ENCODE assay signal across 24 cellular contexts in the genomic region with DNA sequence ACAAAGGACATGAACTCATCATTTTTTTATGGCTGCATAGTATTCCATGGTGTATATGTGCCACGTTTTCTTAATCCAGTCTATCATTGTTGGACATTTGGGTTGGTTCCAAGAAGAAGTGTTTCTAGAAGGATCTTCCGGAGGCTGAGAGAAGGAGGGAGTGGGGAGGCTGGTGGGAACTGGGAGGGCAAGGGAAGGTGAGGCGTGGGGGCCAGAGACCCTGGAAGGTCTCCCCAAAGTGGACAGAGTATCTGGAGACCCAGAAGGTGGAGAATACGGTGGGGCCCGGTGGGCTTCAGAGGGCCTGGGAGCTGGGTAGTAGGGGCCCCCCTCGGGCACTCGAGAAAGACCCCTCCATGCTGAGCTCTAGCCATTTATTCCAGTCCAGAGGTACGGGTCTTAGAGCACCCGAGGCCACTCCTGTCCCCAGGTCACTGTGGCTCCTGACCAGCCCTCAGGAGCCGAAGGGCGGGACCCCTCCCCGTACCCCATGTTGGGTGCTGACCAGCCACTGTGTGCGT. TPM values are rescaled to one million over a fixed set of nuclear protein-coding genes. Genes with fewer than 3 reads are reported as not detected.
DNase-seq lines count a peak whose midpoint lies in the region; ATAC-seq, FAIRE-seq and TF ChIP-seq lines count a peak whose summit lies in the region.
"Had no signal": no experiment of that assay in that cellular context is flagged by ENCODE, and none has a peak within 500 bp of the region (broad histone marks: within the 10 kb centered on the region; RNA-seq: fewer than 3 reads in every experiment).

No MANE protein-coding gene starts in this region.

- H3K36me3 ChIP-seq in astrocyte (ENCODE audit: insufficient read depth, low read length), result no peaks in the 10 kb centered on the region
- H3K36me3 ChIP-seq in sigmoid colon, result no peaks in the 10 kb centered on the region
- H3K36me3 ChIP-seq: BLaER1 treated with 17β-estradiol and CSF1 and Interleukin-3, amounts not matched to agents 10 nM and 100 nM had no signal

- intact Hi-C loops in activated naive CD4-positive, alpha-beta T cell treated with anti-CD3 and anti-CD28 coated beads for 36 hours (cut with micrococcal nuclease), result loop anchor here (10.0 kb wide), 1 partner anchor 396 kb away; no protein-coding TSS in a partner anchor
- intact Hi-C loops in sigmoid colon (cut with DNase I), result no loop called here

- H3K27ac ChIP-seq in astrocyte (ENCODE audit: low read depth, low read length) (no peak overlapping the region), sigmoid colon (no peak overlapping the region)
- H3K27ac ChIP-seq: BLaER1 treated with 17β-estradiol and CSF1 and Interleukin-3, amounts not matched to agents 10 nM and 100 nM had no signal

- H3K9me3 Mint-ChIP-seq in activated naive CD4-positive, alpha-beta T cell treated with anti-CD3 and anti-CD28 coated beads, Interleukin-2, amount 10 ng/mL, durations not matched to agents 7 days and 5 days, result no peaks in the 10 kb centered on the region
- H3K9me3 Mint-ChIP-seq in activated naive CD4-positive, alpha-beta T cell treated with anti-CD3 and anti-CD28 coated beads for 36 hours, result no peaks in the 10 kb centered on the region
- peaks cover 3% of the 10 kb centered on the region for H3K9me3 Mint-ChIP-seq in astrocyte (ENCODE audit: unreplicated experiment)
- H3K9me3 Mint-ChIP-seq: CD8-positive, alpha-beta T cell; GM23338 had no signal

- H3K4me1 Mint-ChIP-seq in activated naive CD4-positive, alpha-beta T cell treated with anti-CD3 and anti-CD28 coated beads, Interleukin-2, amount 10 ng/mL, durations not matched to agents 7 days and 5 days, result no peaks in the 10 kb centered on the region
- H3K4me1 Mint-ChIP-seq in activated naive CD4-positive, alpha-beta T cell treated with anti-CD3 and anti-CD28 coated beads for 36 hours (ENCODE audit: low read depth), result no peaks in the 10 kb centered on the region
- peaks cover 1% of the 10 kb centered on the region for H3K4me1 Mint-ChIP-seq in astrocyte (ENCODE audit: low read depth, unreplicated experiment)
- H3K4me1 Mint-ChIP-seq: GM23338 had no signal

- FAIRE-seq in astrocyte (lab: Jason Lieb, UNC), result no peak
- FAIRE-seq: GM12878 had no signal

- H3K4me3 ChIP-seq in astrocyte (ENCODE audit: insufficient read depth, low read depth, low read length), result no peak overlapping the region
- H3K4me3 ChIP-seq in sigmoid colon, result no peak overlapping the region
- H3K4me3 ChIP-seq: BLaER1 treated with 17β-estradiol and CSF1 and Interleukin-3, amounts not matched to agents 10 nM and 100 nM; GM12878; GM23338 had no signal

- no peaks in the 10 kb centered on the region for H3K4me1 ChIP-seq in astrocyte (ENCODE audit: insufficient read depth, low read length)
- no peaks in the 10 kb centered on the region for H3K4me1 ChIP-seq in sigmoid colon
- H3K4me1 ChIP-seq: BLaER1 treated with 17β-estradiol and CSF1 and Interleukin-3, amounts not matched to agents 10 nM and 100 nM had no signal

- no peak overlapping the region for H3K9ac ChIP-seq in astrocyte (ENCODE audit: low read length)
- H3K9ac ChIP-seq: BLaER1 treated with 17β-estradiol and CSF1 and Interleukin-3, amounts not matched to agents 10 nM and 100 nM had no signal

- H3K27me3 Mint-ChIP-seq in activated naive CD4-positive, alpha-beta T cell treated with anti-CD3 and anti-CD28 coated beads, Interleukin-2, amount 10 ng/mL, durations not matched to agents 7 days and 5 days, result peaks cover 7% of the 10 kb centered on the region
- H3K27me3 Mint-ChIP-seq in activated naive CD4-positive, alpha-beta T cell treated with anti-CD3 and anti-CD28 coated beads for 36 hours (ENCODE audit: low read depth), result no peaks in the 10 kb centered on the region
- peaks cover 63% of the 10 kb centered on the region for H3K27me3 Mint-ChIP-seq in astrocyte (ENCODE audit: low read depth, unreplicated experiment)

- no peak overlapping the region for H3K4me2 ChIP-seq in astrocyte (ENCODE audit: low read length)
- H3K4me2 ChIP-seq: BLaER1 treated with 17β-estradiol and CSF1 and Interleukin-3, amounts not matched to agents 10 nM and 100 nM; GM23338 had no signal

- H3K27ac Mint-ChIP-seq in activated naive CD4-positive, alpha-beta T cell treated with anti-CD3 and anti-CD28 coated beads, Interleukin-2, amount 10 ng/mL, durations not matched to agents 7 days and 5 days, result no peak overlapping the region
- H3K27ac Mint-ChIP-seq in activated naive CD4-positive, alpha-beta T cell treated with anti-CD3 and anti-CD28 coated beads for 36 hours, result no peak overlapping the region
- H3K27ac Mint-ChIP-seq in astrocyte (ENCODE audit: unreplicated experiment), result peak overlapping the region; percentile 27
- H3K27ac Mint-ChIP-seq: CD8-positive, alpha-beta T cell; GM23338 had no signal

- TF ChIP-seq CTCF in astrocyte (IDR thresholded peaks at IDR 0.05; ENCODE audit: insufficient read depth, low read depth, low read length), result no peak
- TF ChIP-seq CTCF in sigmoid colon (IDR thresholded peaks at IDR 0.05), result no peak

- WGBS in sigmoid colon, 2 donors, result 57 to 80% methylated on average over 13 of the region's 13 CpGs

- no peak overlapping the region for H2AFZ ChIP-seq in astrocyte (ENCODE audit: low read depth, low read length)
- H2AFZ ChIP-seq: GM23338 had no signal

- CTCF ChIA-PET in activated naive CD4-positive, alpha-beta T cell treated with anti-CD3 and anti-CD28 coated beads, Interleukin-2, amount 10 ng/mL, durations not matched to agents 7 days and 5 days (lab: Charles Lee), result no interaction called here
- CTCF ChIA-PET in activated naive CD4-positive, alpha-beta T cell treated with anti-CD3 and anti-CD28 coated beads for 36 hours (lab: Charles Lee), result no interaction called here

- H3K27me3 ChIP-seq in astrocyte (ENCODE audit: insufficient read depth, low read length) (no peaks in the 10 kb centered on the region), sigmoid colon (peaks cover 0 to 45% (median 6%) of the 10 kb centered on the region in 3 donors)

- no peak for TF ChIP-seq EP300 in sigmoid colon (IDR thresholded peaks at IDR 0.05)

- H3K4me3 Mint-ChIP-seq in activated naive CD4-positive, alpha-beta T cell treated with anti-CD3 and anti-CD28 coated beads, Interleukin-2, amount 10 ng/mL, durations not matched to agents 7 days and 5 days, result no peak overlapping the region
- no peak overlapping the region for H3K4me3 Mint-ChIP-seq in activated naive CD4-positive, alpha-beta T cell treated with anti-CD3 and anti-CD28 coated beads for 36 hours
- no peak overlapping the region for H3K4me3 Mint-ChIP-seq in astrocyte (ENCODE audit: unreplicated experiment)
- H3K4me3 Mint-ChIP-seq: CD8-positive, alpha-beta T cell; GM23338 had no signal

- H3K79me2 ChIP-seq in astrocyte (ENCODE audit: insufficient read depth, low read length), result no peaks in the 10 kb centered on the region

- H3K9me3 ChIP-seq in astrocyte (ENCODE audit: insufficient read depth, low read depth, low read length), result no peaks in the 10 kb centered on the region
- H3K9me3 ChIP-seq in sigmoid colon, result no peaks in the 10 kb centered on the region
- H3K9me3 ChIP-seq: BLaER1 treated with 17β-estradiol and CSF1 and Interleukin-3, amounts not matched to agents 10 nM and 100 nM had no signal

- DNase-seq in activated naive CD4-positive, alpha-beta T cell treated with anti-CD3 and anti-CD28 coated beads, Interleukin-2, amount 10 ng/mL, durations not matched to agents 7 days and 5 days, result peak; percentile 8
- DNase-seq in activated naive CD4-positive, alpha-beta T cell treated with anti-CD3 and anti-CD28 coated beads for 36 hours, result no peak
- DNase-seq in astrocyte (ENCODE audit: low read depth), result no peak
- DNase-seq in epidermal melanocyte (ENCODE audit: insufficient read length, low spot score), result peak; percentile 13
- peak; percentile 46 for DNase-seq in sigmoid colon
- DNase-seq in DMS114 treated with DMSO at 0.1 percent for 48 hours (lab: John Stamatoyannopoulos, UW; ENCODE audit: unreplicated experiment), result no peak
- DNase-seq: Calu3, DMS53, EL, HCEC 1CT, KBM-7, NCI-H1105 treated with DMSO at 0.1 percent for 48 hours, NCI-H1694, NCI-H2227 treated with DMSO at 0.1 percent for 48 hours, NCI-H510A treated with DMSO at 0.1 percent for 48 hours, NCI-H774, SIG-M5 had no signal

- H3K36me3 Mint-ChIP-seq in activated naive CD4-positive, alpha-beta T cell treated with anti-CD3 and anti-CD28 coated beads, Interleukin-2, amount 10 ng/mL, durations not matched to agents 7 days and 5 days, result no peaks in the 10 kb centered on the region
- H3K36me3 Mint-ChIP-seq in activated naive CD4-positive, alpha-beta T cell treated with anti-CD3 and anti-CD28 coated beads for 36 hours (ENCODE audit: low read depth), result no peaks in the 10 kb centered on the region
- no peaks in the 10 kb centered on the region for H3K36me3 Mint-ChIP-seq in astrocyte (ENCODE audit: low read depth, unreplicated experiment)
- H3K36me3 Mint-ChIP-seq: CD8-positive, alpha-beta T cell had no signal

- no peaks in the 10 kb centered on the region for H4K20me1 ChIP-seq in astrocyte (ENCODE audit: insufficient read depth, low read length)

- no peak for ATAC-seq in HG02571 (IDR thresholded peaks at IDR 0.05; ENCODE audit: unreplicated experiment)
- ATAC-seq: CD8-positive, alpha-beta T cell; GM12878; GM23338 had no signal

- TF ChIP-seq POLR2A in sigmoid colon (IDR thresholded peaks at IDR 0.05), result no peak

RNA-seq across cellular contexts. Expression of gene MUC5AC, which starts 38.9 kb away (rescaled TPM):
- total RNA-seq in activated naive CD4-positive, alpha-beta T cell treated with anti-CD3 and anti-CD28 coated beads for 36 hours, result not detected
- not detected in 2 replicates for total RNA-seq in astrocyte
- under 1 TPM in 1 of 4 donors, not detected in 3; under 0.01 TPM for total RNA-seq in sigmoid colon
- polyA plus RNA-seq in sigmoid colon, result under 1 TPM in 2 of 3 donors, not detected in 1; under 0.01 to 0.09 TPM
- total RNA-seq: CD8-positive, alpha-beta T cell; GM12878; GM23338; OCI-LY7; RPMI7951 had no signal
- polyA plus RNA-seq: GM23338 had no signal

RNA-seq across cellular contexts. Expression of gene MUC2, which starts 44.1 kb away (rescaled TPM):
- total RNA-seq in activated naive CD4-positive, alpha-beta T cell treated with anti-CD3 and anti-CD28 coated beads for 36 hours, result not detected
- total RNA-seq in astrocyte, result not detected in 2 replicates
- 1 to 10 TPM in 3 of 4 donors, not detected in 1; 2.5 to 8.0 (median 2.9) TPM for total RNA-seq in sigmoid colon
- polyA plus RNA-seq in sigmoid colon, result 100 to 1,000 TPM in 1 of 3 donors, 10 to 100 TPM in 2; 22.8 to 248 (median 40.2) TPM
- total RNA-seq: Calu3; CD8-positive, alpha-beta T cell; GM23338; OCI-LY7; RPMI7951 had no signal
- polyA plus RNA-seq: GM12878, GM23338 had no signal

Comparison
In these comparisons a context has a peak if more than half of its experiments do, and no peak if none do; other contexts are left out.
1. DNase-seq: peak in activated naive CD4-positive, alpha-beta T cell treated with anti-CD3 and anti-CD28 coated beads, Interleukin-2, amount 10 ng/mL, durations not matched to agents 7 days and 5 days (single experiment), epidermal melanocyte (single experiment) and sigmoid colon (single experiment); none in activated naive CD4-positive, alpha-beta T cell treated with anti-CD3 and anti-CD28 coated beads for 36 hours (single experiment), astrocyte (single experiment) and DMS114 treated with DMSO at 0.1 percent for 48 hours (single experiment).